1 cellular context compared by ENCODE assay signal in genomic region chr14:73663548-73664212, GRCh38.
TF ChIP-seq lines count a peak whose summit lies in the region.

No MANE protein-coding gene starts in this region.

TF ChIP-seq in GM12878, 131 proteins besides CTCF, POLR2A, EP300 and RAD21 (continues in another document):
- TF ChIP-seq ZNF207 (IDR thresholded peaks at IDR 0.05; ENCODE audit: borderline replicate concordance) (no peak), ATF2 (IDR thresholded peaks at IDR 0.05; ENCODE audit: low read length) (0 out of 2 replicates have a peak, but pooled peaks have one; percentile 20), RAD51 (IDR thresholded peaks at IDR 0.05) (no peak), POLR2AphosphoS2 (IDR thresholded peaks at IDR 0.05; ENCODE audit: low read depth, low read length) (no peak), MYC (IDR thresholded peaks at IDR 0.05; ENCODE audit: insufficient read depth, insufficient read length, insufficient replicate concordance, low read length, severe bottlenecking) (no peak), POLR2AphosphoS5 (IDR thresholded peaks at IDR 0.05; ENCODE audit: low read length) (no peak), MTA2 (IDR thresholded peaks at IDR 0.05; ENCODE audit: low read depth) (peak; percentile 73), NFXL1 (IDR thresholded peaks at IDR 0.05; ENCODE audit: borderline replicate concordance) (no peak), BHLHE40 (IDR thresholded peaks at IDR 0.05; ENCODE audit: borderline replicate concordance in 1 of 2, low read depth in 2 of 2, low read length in 1 of 2) (no peak), BACH1 (IDR thresholded peaks at IDR 0.05; ENCODE audit: borderline replicate concordance) (no peak; the same call in 1 of the 2 replicates), CEBPB (IDR thresholded peaks at IDR 0.05; ENCODE audit: borderline replicate concordance in 1 of 2, low read depth in 2 of 2, low read length in 2 of 2) (no peak), MEF2B (IDR thresholded peaks at IDR 0.05; ENCODE audit: partially characterized antibody, poor library complexity, severe bottlenecking) (peak; percentile 58), ATF7 (IDR thresholded peaks at IDR 0.05; ENCODE audit: low read depth) (peak; percentile 48; the same call in 1 of the 2 replicates), USF2 (IDR thresholded peaks at IDR 0.05; ENCODE audit: borderline replicate concordance, low read depth, low read length) (no peak), ZNF384 (IDR thresholded peaks at IDR 0.05; ENCODE audit: borderline replicate concordance, low read depth, low read length) (no peak), CREB1 (IDR thresholded peaks at IDR 0.05; ENCODE audit: low read depth) (no peak), NFIC (IDR thresholded peaks at IDR 0.05; ENCODE audit: low read depth, low read length) (0 out of 2 replicates have a peak, but pooled peaks have one; percentile 22), SIX5 (IDR thresholded peaks at IDR 0.05; ENCODE audit: low read depth, low read length, severe bottlenecking) (no peak), SUPT20H (IDR thresholded peaks at IDR 0.05; ENCODE audit: borderline replicate concordance, control insufficient read depth, low read depth, low read length) (no peak), FOS (IDR thresholded peaks at IDR 0.05; ENCODE audit: borderline replicate concordance, extremely low read depth, insufficient read length) (no peak), HDGF (IDR thresholded peaks at IDR 0.05) (no peak), DPF2 (IDR thresholded peaks at IDR 0.05) (peak; percentile 36; the same call in 1 of the 2 replicates), SP1 (IDR thresholded peaks at IDR 0.05; ENCODE audit: low read depth, low read length) (no peak), ZNF274 (IDR thresholded peaks at IDR 0.05; ENCODE audit: insufficient read depth, insufficient read length) (no peak), BMI1 (IDR thresholded peaks at IDR 0.05; ENCODE audit: borderline replicate concordance) (peak; percentile 51), MTA3 (IDR thresholded peaks at IDR 0.05; ENCODE audit: borderline replicate concordance, low read length) (no peak), TARDBP (IDR thresholded peaks at IDR 0.05; ENCODE audit: borderline replicate concordance) (no peak), SMAD1 (IDR thresholded peaks at IDR 0.05; ENCODE audit: low read depth, partially characterized antibody) (no peak), MYB (IDR thresholded peaks at IDR 0.05; ENCODE audit: borderline replicate concordance, low read depth, low read length) (no peak), IKZF1 (conservative IDR thresholded peaks at IDR 0.05) (peak; percentile 69), NR2F1 (conservative IDR thresholded peaks at IDR 0.05) (peak; percentile 38; the same call in 1 of the 2 replicates), ZNF622 (IDR thresholded peaks at IDR 0.05) (no peak), NBN (IDR thresholded peaks at IDR 0.05) (0 out of 2 replicates have a peak, but pooled peaks have one; percentile 32), KLF5 (IDR thresholded peaks at IDR 0.05; ENCODE audit: partially characterized antibody) (no peak), EED (IDR thresholded peaks at IDR 0.05; ENCODE audit: low read depth) (no peak), MEF2A (IDR thresholded peaks at IDR 0.05; ENCODE audit: insufficient read depth, low read depth, low read length) (0 out of 2 replicates have a peak, but pooled peaks have one; percentile 6), ESRRA (IDR thresholded peaks at IDR 0.05; ENCODE audit: low read length) (no peak), RFX5 (IDR thresholded peaks at IDR 0.05; ENCODE audit: low read depth, low read length) (no peak), POU2F2 (IDR thresholded peaks at IDR 0.05; ENCODE audit: borderline replicate concordance, low read depth, low read length) (0 out of 3 replicates have a peak, but pooled peaks have one; percentile 25), RUNX3 (IDR thresholded peaks at IDR 0.05; ENCODE audit: low read length) (peak; percentile 48), EZH2 (IDR thresholded peaks at IDR 0.05; ENCODE audit: borderline replicate concordance, control insufficient read depth, low read depth, low read length) (no peak)
- TF ChIP-seq, protein P1, sequence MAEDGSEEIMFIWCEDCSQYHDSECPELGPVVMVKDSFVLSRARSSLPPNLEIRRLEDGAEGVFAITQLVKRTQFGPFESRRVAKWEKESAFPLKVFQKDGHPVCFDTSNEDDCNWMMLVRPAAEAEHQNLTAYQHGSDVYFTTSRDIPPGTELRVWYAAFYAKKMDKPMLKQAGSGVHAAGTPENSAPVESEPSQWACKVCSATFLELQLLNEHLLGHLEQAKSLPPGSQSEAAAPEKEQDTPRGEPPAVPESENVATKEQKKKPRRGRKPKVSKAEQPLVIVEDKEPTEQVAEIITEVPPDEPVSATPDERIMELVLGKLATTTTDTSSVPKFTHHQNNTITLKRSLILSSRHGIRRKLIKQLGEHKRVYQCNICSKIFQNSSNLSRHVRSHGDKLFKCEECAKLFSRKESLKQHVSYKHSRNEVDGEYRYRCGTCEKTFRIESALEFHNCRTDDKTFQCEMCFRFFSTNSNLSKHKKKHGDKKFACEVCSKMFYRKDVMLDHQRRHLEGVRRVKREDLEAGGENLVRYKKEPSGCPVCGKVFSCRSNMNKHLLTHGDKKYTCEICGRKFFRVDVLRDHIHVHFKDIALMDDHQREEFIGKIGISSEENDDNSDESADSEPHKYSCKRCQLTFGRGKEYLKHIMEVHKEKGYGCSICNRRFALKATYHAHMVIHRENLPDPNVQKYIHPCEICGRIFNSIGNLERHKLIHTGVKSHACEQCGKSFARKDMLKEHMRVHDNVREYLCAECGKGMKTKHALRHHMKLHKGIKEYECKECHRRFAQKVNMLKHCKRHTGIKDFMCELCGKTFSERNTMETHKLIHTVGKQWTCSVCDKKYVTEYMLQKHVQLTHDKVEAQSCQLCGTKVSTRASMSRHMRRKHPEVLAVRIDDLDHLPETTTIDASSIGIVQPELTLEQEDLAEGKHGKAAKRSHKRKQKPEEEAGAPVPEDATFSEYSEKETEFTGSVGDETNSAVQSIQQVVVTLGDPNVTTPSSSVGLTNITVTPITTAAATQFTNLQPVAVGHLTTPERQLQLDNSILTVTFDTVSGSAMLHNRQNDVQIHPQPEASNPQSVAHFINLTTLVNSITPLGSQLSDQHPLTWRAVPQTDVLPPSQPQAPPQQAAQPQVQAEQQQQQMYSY (CRISPR knock-in tag; IDR thresholded peaks at IDR 0.05), result no peak
- TF ChIP-seq, protein P2, sequence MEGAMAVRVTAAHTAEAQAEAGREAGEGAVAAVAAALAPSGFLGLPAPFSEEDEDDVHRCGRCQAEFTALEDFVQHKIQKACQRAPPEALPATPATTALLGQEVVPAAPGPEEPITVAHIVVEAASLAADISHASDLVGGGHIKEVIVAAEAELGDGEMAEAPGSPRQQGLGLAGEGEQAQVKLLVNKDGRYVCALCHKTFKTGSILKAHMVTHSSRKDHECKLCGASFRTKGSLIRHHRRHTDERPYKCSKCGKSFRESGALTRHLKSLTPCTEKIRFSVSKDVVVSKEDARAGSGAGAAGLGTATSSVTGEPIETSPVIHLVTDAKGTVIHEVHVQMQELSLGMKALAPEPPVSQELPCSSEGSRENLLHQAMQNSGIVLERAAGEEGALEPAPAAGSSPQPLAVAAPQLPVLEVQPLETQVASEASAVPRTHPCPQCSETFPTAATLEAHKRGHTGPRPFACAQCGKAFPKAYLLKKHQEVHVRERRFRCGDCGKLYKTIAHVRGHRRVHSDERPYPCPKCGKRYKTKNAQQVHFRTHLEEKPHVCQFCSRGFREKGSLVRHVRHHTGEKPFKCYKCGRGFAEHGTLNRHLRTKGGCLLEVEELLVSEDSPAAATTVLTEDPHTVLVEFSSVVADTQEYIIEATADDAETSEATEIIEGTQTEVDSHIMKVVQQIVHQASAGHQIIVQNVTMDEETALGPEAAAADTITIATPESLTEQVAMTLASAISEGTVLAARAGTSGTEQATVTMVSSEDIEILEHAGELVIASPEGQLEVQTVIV (IDR thresholded peaks at IDR 0.05; ENCODE audit: borderline replicate concordance, partially characterized antibody), result no peak
- TF ChIP-seq, protein P3, sequence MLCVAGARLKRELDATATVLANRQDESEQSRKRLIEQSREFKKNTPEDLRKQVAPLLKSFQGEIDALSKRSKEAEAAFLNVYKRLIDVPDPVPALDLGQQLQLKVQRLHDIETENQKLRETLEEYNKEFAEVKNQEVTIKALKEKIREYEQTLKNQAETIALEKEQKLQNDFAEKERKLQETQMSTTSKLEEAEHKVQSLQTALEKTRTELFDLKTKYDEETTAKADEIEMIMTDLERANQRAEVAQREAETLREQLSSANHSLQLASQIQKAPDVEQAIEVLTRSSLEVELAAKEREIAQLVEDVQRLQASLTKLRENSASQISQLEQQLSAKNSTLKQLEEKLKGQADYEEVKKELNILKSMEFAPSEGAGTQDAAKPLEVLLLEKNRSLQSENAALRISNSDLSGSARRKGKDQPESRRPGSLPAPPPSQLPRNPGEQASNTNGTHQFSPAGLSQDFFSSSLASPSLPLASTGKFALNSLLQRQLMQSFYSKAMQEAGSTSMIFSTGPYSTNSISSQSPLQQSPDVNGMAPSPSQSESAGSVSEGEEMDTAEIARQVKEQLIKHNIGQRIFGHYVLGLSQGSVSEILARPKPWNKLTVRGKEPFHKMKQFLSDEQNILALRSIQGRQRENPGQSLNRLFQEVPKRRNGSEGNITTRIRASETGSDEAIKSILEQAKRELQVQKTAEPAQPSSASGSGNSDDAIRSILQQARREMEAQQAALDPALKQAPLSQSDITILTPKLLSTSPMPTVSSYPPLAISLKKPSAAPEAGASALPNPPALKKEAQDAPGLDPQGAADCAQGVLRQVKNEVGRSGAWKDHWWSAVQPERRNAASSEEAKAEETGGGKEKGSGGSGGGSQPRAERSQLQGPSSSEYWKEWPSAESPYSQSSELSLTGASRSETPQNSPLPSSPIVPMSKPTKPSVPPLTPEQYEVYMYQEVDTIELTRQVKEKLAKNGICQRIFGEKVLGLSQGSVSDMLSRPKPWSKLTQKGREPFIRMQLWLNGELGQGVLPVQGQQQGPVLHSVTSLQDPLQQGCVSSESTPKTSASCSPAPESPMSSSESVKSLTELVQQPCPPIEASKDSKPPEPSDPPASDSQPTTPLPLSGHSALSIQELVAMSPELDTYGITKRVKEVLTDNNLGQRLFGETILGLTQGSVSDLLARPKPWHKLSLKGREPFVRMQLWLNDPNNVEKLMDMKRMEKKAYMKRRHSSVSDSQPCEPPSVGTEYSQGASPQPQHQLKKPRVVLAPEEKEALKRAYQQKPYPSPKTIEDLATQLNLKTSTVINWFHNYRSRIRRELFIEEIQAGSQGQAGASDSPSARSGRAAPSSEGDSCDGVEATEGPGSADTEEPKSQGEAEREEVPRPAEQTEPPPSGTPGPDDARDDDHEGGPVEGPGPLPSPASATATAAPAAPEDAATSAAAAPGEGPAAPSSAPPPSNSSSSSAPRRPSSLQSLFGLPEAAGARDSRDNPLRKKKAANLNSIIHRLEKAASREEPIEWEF (IDR thresholded peaks at IDR 0.05; ENCODE audit: insufficient replicate concordance, low read depth, low read length), result no peak
- TF ChIP-seq, protein P4, sequence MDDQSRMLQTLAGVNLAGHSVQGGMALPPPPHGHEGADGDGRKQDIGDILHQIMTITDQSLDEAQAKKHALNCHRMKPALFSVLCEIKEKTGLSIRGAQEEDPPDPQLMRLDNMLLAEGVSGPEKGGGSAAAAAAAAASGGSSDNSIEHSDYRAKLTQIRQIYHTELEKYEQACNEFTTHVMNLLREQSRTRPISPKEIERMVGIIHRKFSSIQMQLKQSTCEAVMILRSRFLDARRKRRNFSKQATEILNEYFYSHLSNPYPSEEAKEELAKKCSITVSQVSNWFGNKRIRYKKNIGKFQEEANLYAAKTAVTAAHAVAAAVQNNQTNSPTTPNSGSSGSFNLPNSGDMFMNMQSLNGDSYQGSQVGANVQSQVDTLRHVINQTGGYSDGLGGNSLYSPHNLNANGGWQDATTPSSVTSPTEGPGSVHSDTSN (IDR thresholded peaks at IDR 0.05; ENCODE audit: insufficient replicate concordance, low read depth, low read length), result no peak
- TF ChIP-seq, protein P5, sequence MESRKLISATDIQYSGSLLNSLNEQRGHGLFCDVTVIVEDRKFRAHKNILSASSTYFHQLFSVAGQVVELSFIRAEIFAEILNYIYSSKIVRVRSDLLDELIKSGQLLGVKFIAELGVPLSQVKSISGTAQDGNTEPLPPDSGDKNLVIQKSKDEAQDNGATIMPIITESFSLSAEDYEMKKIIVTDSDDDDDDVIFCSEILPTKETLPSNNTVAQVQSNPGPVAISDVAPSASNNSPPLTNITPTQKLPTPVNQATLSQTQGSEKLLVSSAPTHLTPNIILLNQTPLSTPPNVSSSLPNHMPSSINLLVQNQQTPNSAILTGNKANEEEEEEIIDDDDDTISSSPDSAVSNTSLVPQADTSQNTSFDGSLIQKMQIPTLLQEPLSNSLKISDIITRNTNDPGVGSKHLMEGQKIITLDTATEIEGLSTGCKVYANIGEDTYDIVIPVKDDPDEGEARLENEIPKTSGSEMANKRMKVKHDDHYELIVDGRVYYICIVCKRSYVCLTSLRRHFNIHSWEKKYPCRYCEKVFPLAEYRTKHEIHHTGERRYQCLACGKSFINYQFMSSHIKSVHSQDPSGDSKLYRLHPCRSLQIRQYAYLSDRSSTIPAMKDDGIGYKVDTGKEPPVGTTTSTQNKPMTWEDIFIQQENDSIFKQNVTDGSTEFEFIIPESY (IDR thresholded peaks at IDR 0.05), result no peak
- TF ChIP-seq, protein P6, sequence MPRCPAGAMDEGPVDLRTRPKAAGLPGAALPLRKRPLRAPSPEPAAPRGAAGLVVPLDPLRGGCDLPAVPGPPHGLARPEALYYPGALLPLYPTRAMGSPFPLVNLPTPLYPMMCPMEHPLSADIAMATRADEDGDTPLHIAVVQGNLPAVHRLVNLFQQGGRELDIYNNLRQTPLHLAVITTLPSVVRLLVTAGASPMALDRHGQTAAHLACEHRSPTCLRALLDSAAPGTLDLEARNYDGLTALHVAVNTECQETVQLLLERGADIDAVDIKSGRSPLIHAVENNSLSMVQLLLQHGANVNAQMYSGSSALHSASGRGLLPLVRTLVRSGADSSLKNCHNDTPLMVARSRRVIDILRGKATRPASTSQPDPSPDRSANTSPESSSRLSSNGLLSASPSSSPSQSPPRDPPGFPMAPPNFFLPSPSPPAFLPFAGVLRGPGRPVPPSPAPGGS (IDR thresholded peaks at IDR 0.05; ENCODE audit: borderline replicate concordance, insufficient read depth, low read depth, low read length, poor library complexity, severe bottlenecking), result no peak
